Comparison of ENCODE assay signal across 2 cellular contexts in the genomic region with DNA sequence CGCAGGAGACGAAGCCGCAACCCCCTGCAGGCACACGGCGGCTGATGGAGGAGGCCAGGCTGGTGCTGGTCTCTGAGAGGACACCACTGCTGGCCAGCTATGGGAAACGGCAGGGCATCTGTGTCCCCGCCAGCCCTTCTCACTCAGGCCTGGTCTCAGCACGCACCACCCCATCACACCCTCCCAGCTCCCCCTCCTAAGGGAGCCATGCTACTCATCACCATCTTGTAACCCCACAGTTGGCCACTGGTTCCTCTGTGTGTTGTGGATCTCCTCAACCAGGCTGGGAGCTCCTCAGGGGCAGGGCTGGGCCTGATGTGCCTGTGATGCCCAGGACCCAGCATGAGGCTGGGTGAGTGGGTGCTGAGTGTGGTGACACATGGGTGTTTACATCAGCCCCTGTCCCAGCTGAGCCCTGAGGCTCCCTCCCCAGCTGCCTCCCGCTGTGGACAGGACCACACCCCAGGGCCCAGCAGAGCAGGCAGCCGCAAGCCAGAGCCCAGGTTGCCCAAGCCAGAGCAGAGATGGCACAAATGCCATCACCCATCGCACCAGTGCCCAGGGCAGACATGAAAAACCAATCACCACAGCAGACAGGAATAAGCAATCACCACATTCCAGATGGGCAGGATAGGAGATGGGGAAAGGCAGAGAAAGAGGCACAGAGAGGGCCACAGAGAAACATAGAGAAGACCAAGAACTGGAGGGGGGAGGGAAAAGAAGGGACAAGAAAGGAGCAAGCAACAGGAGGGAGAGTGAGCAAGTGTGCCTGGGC.
TF ChIP-seq lines count a peak whose summit lies in the region.

No MANE protein-coding gene starts in this region.

TF ChIP-seq in SK-N-SH, 30 proteins besides CTCF, POLR2A, EP300 and RAD21 (continued from another document):
- TF ChIP-seq, protein P1, sequence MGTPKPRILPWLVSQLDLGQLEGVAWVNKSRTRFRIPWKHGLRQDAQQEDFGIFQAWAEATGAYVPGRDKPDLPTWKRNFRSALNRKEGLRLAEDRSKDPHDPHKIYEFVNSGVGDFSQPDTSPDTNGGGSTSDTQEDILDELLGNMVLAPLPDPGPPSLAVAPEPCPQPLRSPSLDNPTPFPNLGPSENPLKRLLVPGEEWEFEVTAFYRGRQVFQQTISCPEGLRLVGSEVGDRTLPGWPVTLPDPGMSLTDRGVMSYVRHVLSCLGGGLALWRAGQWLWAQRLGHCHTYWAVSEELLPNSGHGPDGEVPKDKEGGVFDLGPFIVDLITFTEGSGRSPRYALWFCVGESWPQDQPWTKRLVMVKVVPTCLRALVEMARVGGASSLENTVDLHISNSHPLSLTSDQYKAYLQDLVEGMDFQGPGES (IDR thresholded peaks at IDR 0.05; ENCODE audit: low read depth, low read length) = no peak
- TF ChIP-seq CHD2 (IDR thresholded peaks at IDR 0.05; ENCODE audit: low read length, partially characterized antibody) (no peak), FOXJ3 (CRISPR knock-in tag; IDR thresholded peaks at IDR 0.05) (no peak), SMC3 (IDR thresholded peaks at IDR 0.05; ENCODE audit: low read depth, low read length) (no peak), EZH2phosphoT487 (IDR thresholded peaks at IDR 0.05; ENCODE audit: borderline replicate concordance, low read depth) (no peak), GATA2 (CRISPR knock-in tag; IDR thresholded peaks at IDR 0.05) (no peak), YY1 (IDR thresholded peaks at IDR 0.05; ENCODE audit: low read depth) (no peak), TCF12 (IDR thresholded peaks at IDR 0.05) (no peak), MEF2A (IDR thresholded peaks at IDR 0.05; ENCODE audit: borderline replicate concordance, low read depth) (no peak)
- TF ChIP-seq, protein P2, sequence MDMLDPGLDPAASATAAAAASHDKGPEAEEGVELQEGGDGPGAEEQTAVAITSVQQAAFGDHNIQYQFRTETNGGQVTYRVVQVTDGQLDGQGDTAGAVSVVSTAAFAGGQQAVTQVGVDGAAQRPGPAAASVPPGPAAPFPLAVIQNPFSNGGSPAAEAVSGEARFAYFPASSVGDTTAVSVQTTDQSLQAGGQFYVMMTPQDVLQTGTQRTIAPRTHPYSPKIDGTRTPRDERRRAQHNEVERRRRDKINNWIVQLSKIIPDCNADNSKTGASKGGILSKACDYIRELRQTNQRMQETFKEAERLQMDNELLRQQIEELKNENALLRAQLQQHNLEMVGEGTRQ (IDR thresholded peaks at IDR 0.05; ENCODE audit: borderline replicate concordance, low read depth, low read length) = no peak
- TF ChIP-seq, protein P3, sequence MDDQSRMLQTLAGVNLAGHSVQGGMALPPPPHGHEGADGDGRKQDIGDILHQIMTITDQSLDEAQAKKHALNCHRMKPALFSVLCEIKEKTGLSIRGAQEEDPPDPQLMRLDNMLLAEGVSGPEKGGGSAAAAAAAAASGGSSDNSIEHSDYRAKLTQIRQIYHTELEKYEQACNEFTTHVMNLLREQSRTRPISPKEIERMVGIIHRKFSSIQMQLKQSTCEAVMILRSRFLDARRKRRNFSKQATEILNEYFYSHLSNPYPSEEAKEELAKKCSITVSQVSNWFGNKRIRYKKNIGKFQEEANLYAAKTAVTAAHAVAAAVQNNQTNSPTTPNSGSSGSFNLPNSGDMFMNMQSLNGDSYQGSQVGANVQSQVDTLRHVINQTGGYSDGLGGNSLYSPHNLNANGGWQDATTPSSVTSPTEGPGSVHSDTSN (IDR thresholded peaks at IDR 0.05) = no peak

TF ChIP-seq in SK-N-SH treated with all-trans-retinoic acid at 6 μM for 48 hours, 23 proteins besides CTCF, POLR2A, EP300 and RAD21 (continued from another document):
- TF ChIP-seq, protein P4, sequence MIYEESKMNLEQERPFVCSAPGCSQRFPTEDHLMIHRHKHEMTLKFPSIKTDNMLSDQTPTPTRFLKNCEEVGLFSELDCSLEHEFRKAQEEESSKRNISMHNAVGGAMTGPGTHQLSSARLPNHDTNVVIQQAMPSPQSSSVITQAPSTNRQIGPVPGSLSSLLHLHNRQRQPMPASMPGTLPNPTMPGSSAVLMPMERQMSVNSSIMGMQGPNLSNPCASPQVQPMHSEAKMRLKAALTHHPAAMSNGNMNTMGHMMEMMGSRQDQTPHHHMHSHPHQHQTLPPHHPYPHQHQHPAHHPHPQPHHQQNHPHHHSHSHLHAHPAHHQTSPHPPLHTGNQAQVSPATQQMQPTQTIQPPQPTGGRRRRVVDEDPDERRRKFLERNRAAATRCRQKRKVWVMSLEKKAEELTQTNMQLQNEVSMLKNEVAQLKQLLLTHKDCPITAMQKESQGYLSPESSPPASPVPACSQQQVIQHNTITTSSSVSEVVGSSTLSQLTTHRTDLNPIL (CRISPR knock-in tag; IDR thresholded peaks at IDR 0.05; ENCODE audit: low read depth) = no peak
